Comparison of ENCODE assay signal across 8 cellular contexts in the genomic region with DNA sequence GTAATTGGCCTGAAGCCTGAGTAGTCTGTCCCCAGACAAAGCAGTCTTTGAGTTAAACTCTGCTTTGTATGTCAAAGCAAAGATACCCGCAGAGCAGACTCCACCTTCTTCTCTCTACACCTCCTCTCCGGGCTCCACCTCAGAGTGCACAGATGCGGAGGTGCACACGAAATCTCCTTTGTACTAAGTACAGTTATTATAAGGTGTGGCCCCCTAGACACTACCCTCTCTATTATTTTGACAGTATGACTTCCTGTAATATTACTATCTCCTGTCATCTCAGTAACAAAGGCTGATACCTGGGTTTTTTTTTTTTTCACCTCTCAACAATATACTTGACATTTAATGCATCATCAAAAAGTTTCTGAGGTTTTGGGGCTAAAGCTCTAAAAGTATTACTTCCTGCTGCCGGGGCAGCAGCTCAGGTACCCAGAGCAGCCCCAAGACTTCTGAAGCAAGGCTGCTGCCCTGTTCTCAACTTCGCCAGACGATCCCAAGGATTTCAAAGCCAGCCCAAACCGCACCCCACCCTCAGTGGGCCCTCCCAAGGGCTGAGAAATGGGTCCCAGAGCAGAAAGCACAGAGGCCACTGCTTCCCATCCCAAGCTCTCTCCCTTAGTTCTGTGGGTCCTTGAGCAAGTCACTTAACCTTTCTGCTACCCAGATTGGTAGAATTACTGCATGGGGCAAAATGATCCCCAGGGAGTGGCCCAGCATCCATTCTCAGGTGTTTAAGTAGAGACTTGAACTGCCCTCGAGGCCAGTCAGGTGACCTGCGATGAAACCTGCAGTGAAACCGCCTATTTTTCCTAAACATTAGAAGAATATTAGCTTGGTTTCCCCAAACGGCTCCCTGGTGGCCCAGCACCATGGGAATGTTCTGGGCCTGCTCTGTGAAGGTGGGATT.
DNase-seq lines count a peak whose midpoint lies in the region; TF ChIP-seq lines count a peak whose summit lies in the region.

No MANE protein-coding gene starts in this region.

- H3K27ac ChIP-seq in coronary artery: no peak overlapping the region

- TF ChIP-seq CTCF in GM20000 (IDR thresholded peaks at IDR 0.05; ENCODE audit: extremely low read depth, missing control alignments): no peak
- no peak for TF ChIP-seq CTCF in coronary artery (IDR thresholded peaks at IDR 0.05)

- DNase-seq in GM20000 (ENCODE audit: low spot score) (peak; percentile 34), coronary artery (ENCODE audit: low spot score) (peak; percentile 46), NCI-H2029 (lab: John Stamatoyannopoulos, UW) (no peak), hepatic stellate cell (ENCODE audit: low spot score) (no peak), C1 segment of cervical spinal cord (lab: John Stamatoyannopoulos, UW) (no peak), hippocampal formation (lab: John Stamatoyannopoulos, UW) (no peak)
- DNase-seq in activated CD4-positive, alpha-beta T cell treated with anti-CD3 and anti-CD28 coated beads for 1 hour: peak; percentile 56
- DNase-seq in stimulated activated CD8-positive, alpha-beta memory T cell treated with anti-CD3 and anti-CD28 coated beads, Interleukin-4, amount 100 ng/mL, for 24 hours (ENCODE audit: low read depth): peak; percentile 40

- no peak overlapping the region for H3K4me3 ChIP-seq in coronary artery

Comparison
In these comparisons a context has a peak if more than half of its experiments do, and no peak if none do; other contexts are left out.
1. DNase-seq: peak in GM20000 (single experiment), activated CD4-positive, alpha-beta T cell treated with anti-CD3 and anti-CD28 coated beads for 1 hour (single experiment), coronary artery (single experiment) and stimulated activated CD8-positive, alpha-beta memory T cell treated with anti-CD3 and anti-CD28 coated beads, Interleukin-4, amount 100 ng/mL, for 24 hours (single experiment); none in NCI-H2029 (single experiment), hepatic stellate cell (single experiment), C1 segment of cervical spinal cord (0 of 14) and hippocampal formation (0 of 2).